33 cellular contexts compared by ENCODE assay signal in the genomic region with DNA sequence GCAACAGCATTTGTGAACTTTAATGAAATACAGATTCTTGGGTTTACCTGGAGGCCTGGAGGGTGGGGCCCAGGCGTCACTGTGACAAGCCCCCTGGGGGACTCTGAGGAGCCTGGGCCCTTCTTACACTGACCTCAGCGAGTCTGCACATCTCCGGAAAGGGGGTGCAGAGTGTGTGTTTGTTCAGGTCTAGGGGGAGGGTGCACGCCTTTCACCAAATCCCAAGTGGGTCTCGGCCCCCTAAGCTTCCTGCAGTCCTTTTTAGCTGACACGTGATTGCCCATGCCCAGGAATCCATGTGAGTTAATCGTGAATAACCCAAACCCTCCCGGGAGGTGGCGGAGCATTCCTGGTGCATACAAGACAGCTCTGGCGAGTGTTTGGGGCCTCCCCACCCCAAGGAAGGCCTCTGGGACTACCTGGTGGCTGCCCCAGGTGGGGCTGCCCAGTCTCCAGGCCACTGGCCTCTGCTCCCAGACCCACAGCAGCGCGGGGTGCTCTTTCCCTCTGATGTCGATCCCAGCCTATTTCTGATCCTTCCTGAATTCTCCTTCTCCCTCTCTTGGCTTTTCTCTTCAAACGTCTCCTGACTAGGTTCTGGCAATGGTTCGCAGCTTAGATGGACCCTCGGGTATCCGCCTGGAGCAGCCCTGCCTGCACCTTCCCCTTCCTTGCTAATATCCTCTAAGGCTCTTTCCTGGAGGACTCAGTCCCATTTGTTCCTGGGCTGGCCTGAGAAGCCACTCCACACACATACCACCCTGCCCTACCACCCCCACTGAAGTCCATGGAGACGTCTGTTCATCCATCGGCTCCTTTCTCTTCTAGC. TPM values are rescaled to one million over a fixed set of nuclear protein-coding genes. Genes with fewer than 3 reads are reported as not detected.
"Had no signal": no experiment of that assay in that cellular context is flagged by ENCODE, and none has a peak within 500 bp of the region (broad histone marks: within the 10 kb centered on the region; RNA-seq: fewer than 3 reads in every experiment).

No MANE protein-coding gene starts in this region.

- H3K27me3 Mint-ChIP-seq: activated T-cell treated with anti-CD3 and anti-CD28 coated beads, Interleukin-2, amount 50 U/mL, for 24 hours; stimulated activated naive CD8-positive, alpha-beta T cell treated with anti-CD3 and anti-CD28 coated beads, Interleukin-15, Interleukin-2, amounts not matched to agents 100 ng/mL and 50 ng/mL, for 24 hours had no signal

- H3K4me1 Mint-ChIP-seq: activated naive CD4-positive, alpha-beta T cell treated with anti-CD3 and anti-CD28 coated beads, Interleukin-2, amount 10 ng/mL, durations not matched to agents 7 days and 5 days; naive thymus-derived CD4-positive, alpha-beta T cell; stimulated activated effector memory CD8-positive, alpha-beta T cell treated with anti-CD3 and anti-CD28 coated beads, Interleukin-12 subunit alpha, Interleukin-12 subunit beta, amount 100 ng/mL, for 72 hours had no signal

- H3K27ac Mint-ChIP-seq: activated naive CD4-positive, alpha-beta T cell treated with anti-CD3 and anti-CD28 coated beads, Interleukin-2, amount 10 ng/mL, durations not matched to agents 7 days and 5 days; activated T-cell treated with anti-CD3 and anti-CD28 coated beads, Interleukin-2, amount 50 U/mL, for 24 hours; stimulated activated effector memory CD8-positive, alpha-beta T cell treated with anti-CD3 and anti-CD28 coated beads, Interleukin-12 subunit alpha, Interleukin-12 subunit beta, amount 100 ng/mL, for 72 hours; stimulated activated naive CD8-positive, alpha-beta T cell treated with anti-CD3 and anti-CD28 coated beads, Interleukin-15, Interleukin-2, amounts not matched to agents 100 ng/mL and 50 ng/mL, for 24 hours; T-helper 2 cell treated with Interferon-gamma antibody and Interleukin-4, amounts not matched to agents 5 μg/mL and 100 μg/mL, for 36 hours had no signal

- H3K27ac ChIP-seq: gastrocnemius medialis, hepatocyte, skin epidermis, thyroid gland, upper lobe of right lung had no signal

- H3K79me2 ChIP-seq: hepatocyte had no signal

- H2AFZ ChIP-seq: hepatocyte had no signal

- H3K4me3 Mint-ChIP-seq: activated naive CD4-positive, alpha-beta T cell treated with anti-CD3 and anti-CD28 coated beads, Interleukin-2, amount 10 ng/mL, durations not matched to agents 7 days and 5 days; activated T-cell treated with anti-CD3 and anti-CD28 coated beads, Interleukin-2, amount 50 U/mL, for 24 hours; naive thymus-derived CD4-positive, alpha-beta T cell; stimulated activated effector memory CD8-positive, alpha-beta T cell treated with anti-CD3 and anti-CD28 coated beads, Interleukin-12 subunit alpha, Interleukin-12 subunit beta, amount 100 ng/mL, for 72 hours; stimulated activated naive CD8-positive, alpha-beta T cell treated with anti-CD3 and anti-CD28 coated beads, Interleukin-15, Interleukin-2, amounts not matched to agents 100 ng/mL and 50 ng/mL, for 24 hours; T-helper 2 cell treated with Interferon-gamma antibody and Interleukin-4, amounts not matched to agents 5 μg/mL and 100 μg/mL, for 36 hours had no signal

- H3K9me3 ChIP-seq: gastrocnemius medialis, thyroid gland, upper lobe of right lung had no signal

- H3K27me3 ChIP-seq: gastrocnemius medialis, hepatocyte, thyroid gland, upper lobe of right lung had no signal

- H3K9me3 Mint-ChIP-seq: activated naive CD4-positive, alpha-beta T cell treated with anti-CD3 and anti-CD28 coated beads, Interleukin-2, amount 10 ng/mL, durations not matched to agents 7 days and 5 days; activated T-cell treated with anti-CD3 and anti-CD28 coated beads, Interleukin-2, amount 50 U/mL, for 24 hours; naive thymus-derived CD4-positive, alpha-beta T cell; stimulated activated effector memory CD8-positive, alpha-beta T cell treated with anti-CD3 and anti-CD28 coated beads, Interleukin-12 subunit alpha, Interleukin-12 subunit beta, amount 100 ng/mL, for 72 hours; stimulated activated naive CD8-positive, alpha-beta T cell treated with anti-CD3 and anti-CD28 coated beads, Interleukin-15, Interleukin-2, amounts not matched to agents 100 ng/mL and 50 ng/mL, for 24 hours; T-helper 2 cell treated with Interferon-gamma antibody and Interleukin-4, amounts not matched to agents 5 μg/mL and 100 μg/mL, for 36 hours had no signal

- H3K36me3 ChIP-seq: gastrocnemius medialis, thyroid gland, upper lobe of right lung had no signal

- DNase-seq: activated CD4-positive, alpha-beta T cell treated with anti-CD3 and anti-CD28 coated beads for 48 hours; activated CD4-positive, alpha-beta T cell treated with anti-CD3 and anti-CD28 coated beads, Interleukin-2, amount 50 U/mL, for 48 hours; activated CD8-positive, alpha-beta memory T cell treated with anti-CD3 and anti-CD28 coated beads for 24 hours; activated CD8-positive, alpha-beta memory T cell treated with anti-CD3 and anti-CD28 coated beads, Interleukin-2, amount 50 U/mL, for 48 hours; activated gamma-delta T cell; activated naive CD4-positive, alpha-beta T cell treated with anti-CD3 and anti-CD28 coated beads, Interleukin-2, amount 10 ng/mL, durations not matched to agents 7 days and 5 days; activated T-cell treated with anti-CD3 and anti-CD28 coated beads, Interleukin-2, amount 50 U/mL, for 24 hours; amniotic stem cell; central memory CD4-positive, alpha-beta T cell; effector CD8-positive, alpha-beta T cell; erythroblast; gastrocnemius medialis; islet precursor cell; left cardiac atrium; midbrain; naive thymus-derived CD4-positive, alpha-beta T cell; occipital lobe; posterior cingulate gyrus; stimulated activated CD4-positive, alpha-beta T cell treated with anti-CD3 and anti-CD28 coated beads, Interleukin-4, amount 100 ng/mL, for 24 hours; substantia nigra; T-helper 1 cell; thyroid gland had no signal

- H3K4me3 ChIP-seq: gastrocnemius medialis, hepatocyte, skin epidermis, thyroid gland, upper lobe of right lung had no signal

- FAIRE-seq: colon had no signal

- H3K4me2 ChIP-seq: hepatocyte had no signal

- H3K36me3 Mint-ChIP-seq: activated naive CD4-positive, alpha-beta T cell treated with anti-CD3 and anti-CD28 coated beads, Interleukin-2, amount 10 ng/mL, durations not matched to agents 7 days and 5 days; naive thymus-derived CD4-positive, alpha-beta T cell; stimulated activated effector memory CD8-positive, alpha-beta T cell treated with anti-CD3 and anti-CD28 coated beads, Interleukin-12 subunit alpha, Interleukin-12 subunit beta, amount 100 ng/mL, for 72 hours had no signal

- H3K4me1 ChIP-seq: gastrocnemius medialis, thyroid gland, upper lobe of right lung had no signal

RNA-seq across cellular contexts. Expression of gene NGEF, which starts 10.0 kb away (rescaled TPM):
- total RNA-seq: naive thymus-derived CD4-positive, alpha-beta T cell; upper lobe of right lung had no signal
- polyA plus RNA-seq: naive thymus-derived CD4-positive, alpha-beta T cell had no signal

RNA-seq across cellular contexts. Expression of gene NEU2, which starts 29.4 kb away (rescaled TPM):
- total RNA-seq: dermis microvascular lymphatic vessel endothelial cell; gastrocnemius medialis; hepatocyte; left cardiac atrium; liver; naive thymus-derived CD4-positive, alpha-beta T cell; occipital lobe; sciatic nerve; thyroid gland; upper lobe of right lung had no signal
- polyA plus RNA-seq: hepatocyte; liver; naive thymus-derived CD4-positive, alpha-beta T cell; neural cell had no signal

RNA-seq across cellular contexts. Expression of gene INPP5D, which starts 57.1 kb away (rescaled TPM):
- polyA plus RNA-seq: neural cell had no signal
